1 cellular context compared by ENCODE assay signal in the genomic region with DNA sequence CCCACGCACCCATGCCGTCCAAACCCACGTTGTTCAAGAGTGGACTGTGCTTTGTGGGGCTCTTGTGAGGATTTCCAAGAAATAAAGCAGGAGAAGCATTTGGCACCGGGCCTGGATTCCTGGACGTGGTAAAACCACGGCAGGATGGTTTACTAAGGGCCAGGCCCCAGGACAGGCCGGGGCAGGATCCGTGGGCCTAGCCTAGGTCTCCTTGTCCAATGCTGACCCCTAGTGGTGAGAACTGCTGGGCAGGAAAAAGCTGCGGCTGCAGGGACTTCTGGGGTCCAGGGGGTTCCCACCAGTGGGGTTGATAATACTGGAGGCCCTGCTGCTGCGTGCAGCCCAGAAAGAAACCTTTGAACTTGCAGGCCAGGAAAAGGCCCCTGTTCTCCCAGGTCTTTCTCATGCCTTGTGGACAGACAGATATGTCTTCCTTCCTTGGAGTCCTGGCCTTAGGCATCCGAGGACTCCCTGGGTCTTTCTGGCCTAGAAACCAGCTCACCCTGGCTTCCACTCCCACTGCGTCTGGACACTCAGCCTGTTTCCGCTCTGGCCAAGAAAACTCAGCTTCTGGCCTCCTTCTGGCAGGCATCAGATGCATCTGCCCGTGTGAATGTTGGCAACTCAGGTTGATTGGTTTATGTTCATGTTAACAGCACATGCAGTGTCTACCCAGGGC.
TF ChIP-seq lines count a peak whose summit lies in the region.

No MANE protein-coding gene starts in this region.

TF ChIP-seq in K562, 482 proteins besides CTCF, POLR2A, EP300 and RAD21 (continued from another document):
- TF ChIP-seq CLOCK (CRISPR knock-in tag; IDR thresholded peaks at IDR 0.05; ENCODE audit: borderline replicate concordance) = no peak
- 0 out of 2 replicates have a peak, but pooled peaks have one; percentile 50 for TF ChIP-seq RB1 (IDR thresholded peaks at IDR 0.05; ENCODE audit: low read depth)
- TF ChIP-seq, protein P1, sequence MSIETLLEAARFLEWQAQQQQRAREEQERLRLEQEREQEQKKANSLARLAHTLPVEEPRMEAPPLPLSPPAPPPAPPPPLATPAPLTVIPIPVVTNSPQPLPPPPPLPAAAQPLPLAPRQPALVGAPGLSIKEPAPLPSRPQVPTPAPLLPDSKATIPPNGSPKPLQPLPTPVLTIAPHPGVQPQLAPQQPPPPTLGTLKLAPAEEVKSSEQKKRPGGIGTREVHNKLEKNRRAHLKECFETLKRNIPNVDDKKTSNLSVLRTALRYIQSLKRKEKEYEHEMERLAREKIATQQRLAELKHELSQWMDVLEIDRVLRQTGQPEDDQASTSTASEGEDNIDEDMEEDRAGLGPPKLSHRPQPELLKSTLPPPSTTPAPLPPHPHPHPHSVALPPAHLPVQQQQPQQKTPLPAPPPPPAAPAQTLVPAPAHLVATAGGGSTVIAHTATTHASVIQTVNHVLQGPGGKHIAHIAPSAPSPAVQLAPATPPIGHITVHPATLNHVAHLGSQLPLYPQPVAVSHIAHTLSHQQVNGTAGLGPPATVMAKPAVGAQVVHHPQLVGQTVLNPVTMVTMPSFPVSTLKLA (conservative IDR thresholded peaks at IDR 0.05) = no peak
- TF ChIP-seq SMC3 (conservative IDR thresholded peaks at IDR 0.05; ENCODE audit: insufficient read depth, low read depth, low read length) = peak; percentile 88
- no peak for TF ChIP-seq ATF3 (IDR thresholded peaks at IDR 0.05)
- TF ChIP-seq ATF3 (CRISPR knock-in tag; conservative IDR thresholded peaks at IDR 0.05) = no peak
- peak; percentile 24 for TF ChIP-seq NEUROD1 (IDR thresholded peaks at IDR 0.05; ENCODE audit: borderline replicate concordance, low read depth, low read length, partially characterized antibody)
- TF ChIP-seq KLF16 (IDR thresholded peaks at IDR 0.05) = peak; percentile 63
- TF ChIP-seq ESRRA (IDR thresholded peaks at IDR 0.05; ENCODE audit: borderline replicate concordance, low read depth) = 0 out of 2 replicates have a peak, but pooled peaks have one; percentile 19
- TF ChIP-seq, protein P2, sequence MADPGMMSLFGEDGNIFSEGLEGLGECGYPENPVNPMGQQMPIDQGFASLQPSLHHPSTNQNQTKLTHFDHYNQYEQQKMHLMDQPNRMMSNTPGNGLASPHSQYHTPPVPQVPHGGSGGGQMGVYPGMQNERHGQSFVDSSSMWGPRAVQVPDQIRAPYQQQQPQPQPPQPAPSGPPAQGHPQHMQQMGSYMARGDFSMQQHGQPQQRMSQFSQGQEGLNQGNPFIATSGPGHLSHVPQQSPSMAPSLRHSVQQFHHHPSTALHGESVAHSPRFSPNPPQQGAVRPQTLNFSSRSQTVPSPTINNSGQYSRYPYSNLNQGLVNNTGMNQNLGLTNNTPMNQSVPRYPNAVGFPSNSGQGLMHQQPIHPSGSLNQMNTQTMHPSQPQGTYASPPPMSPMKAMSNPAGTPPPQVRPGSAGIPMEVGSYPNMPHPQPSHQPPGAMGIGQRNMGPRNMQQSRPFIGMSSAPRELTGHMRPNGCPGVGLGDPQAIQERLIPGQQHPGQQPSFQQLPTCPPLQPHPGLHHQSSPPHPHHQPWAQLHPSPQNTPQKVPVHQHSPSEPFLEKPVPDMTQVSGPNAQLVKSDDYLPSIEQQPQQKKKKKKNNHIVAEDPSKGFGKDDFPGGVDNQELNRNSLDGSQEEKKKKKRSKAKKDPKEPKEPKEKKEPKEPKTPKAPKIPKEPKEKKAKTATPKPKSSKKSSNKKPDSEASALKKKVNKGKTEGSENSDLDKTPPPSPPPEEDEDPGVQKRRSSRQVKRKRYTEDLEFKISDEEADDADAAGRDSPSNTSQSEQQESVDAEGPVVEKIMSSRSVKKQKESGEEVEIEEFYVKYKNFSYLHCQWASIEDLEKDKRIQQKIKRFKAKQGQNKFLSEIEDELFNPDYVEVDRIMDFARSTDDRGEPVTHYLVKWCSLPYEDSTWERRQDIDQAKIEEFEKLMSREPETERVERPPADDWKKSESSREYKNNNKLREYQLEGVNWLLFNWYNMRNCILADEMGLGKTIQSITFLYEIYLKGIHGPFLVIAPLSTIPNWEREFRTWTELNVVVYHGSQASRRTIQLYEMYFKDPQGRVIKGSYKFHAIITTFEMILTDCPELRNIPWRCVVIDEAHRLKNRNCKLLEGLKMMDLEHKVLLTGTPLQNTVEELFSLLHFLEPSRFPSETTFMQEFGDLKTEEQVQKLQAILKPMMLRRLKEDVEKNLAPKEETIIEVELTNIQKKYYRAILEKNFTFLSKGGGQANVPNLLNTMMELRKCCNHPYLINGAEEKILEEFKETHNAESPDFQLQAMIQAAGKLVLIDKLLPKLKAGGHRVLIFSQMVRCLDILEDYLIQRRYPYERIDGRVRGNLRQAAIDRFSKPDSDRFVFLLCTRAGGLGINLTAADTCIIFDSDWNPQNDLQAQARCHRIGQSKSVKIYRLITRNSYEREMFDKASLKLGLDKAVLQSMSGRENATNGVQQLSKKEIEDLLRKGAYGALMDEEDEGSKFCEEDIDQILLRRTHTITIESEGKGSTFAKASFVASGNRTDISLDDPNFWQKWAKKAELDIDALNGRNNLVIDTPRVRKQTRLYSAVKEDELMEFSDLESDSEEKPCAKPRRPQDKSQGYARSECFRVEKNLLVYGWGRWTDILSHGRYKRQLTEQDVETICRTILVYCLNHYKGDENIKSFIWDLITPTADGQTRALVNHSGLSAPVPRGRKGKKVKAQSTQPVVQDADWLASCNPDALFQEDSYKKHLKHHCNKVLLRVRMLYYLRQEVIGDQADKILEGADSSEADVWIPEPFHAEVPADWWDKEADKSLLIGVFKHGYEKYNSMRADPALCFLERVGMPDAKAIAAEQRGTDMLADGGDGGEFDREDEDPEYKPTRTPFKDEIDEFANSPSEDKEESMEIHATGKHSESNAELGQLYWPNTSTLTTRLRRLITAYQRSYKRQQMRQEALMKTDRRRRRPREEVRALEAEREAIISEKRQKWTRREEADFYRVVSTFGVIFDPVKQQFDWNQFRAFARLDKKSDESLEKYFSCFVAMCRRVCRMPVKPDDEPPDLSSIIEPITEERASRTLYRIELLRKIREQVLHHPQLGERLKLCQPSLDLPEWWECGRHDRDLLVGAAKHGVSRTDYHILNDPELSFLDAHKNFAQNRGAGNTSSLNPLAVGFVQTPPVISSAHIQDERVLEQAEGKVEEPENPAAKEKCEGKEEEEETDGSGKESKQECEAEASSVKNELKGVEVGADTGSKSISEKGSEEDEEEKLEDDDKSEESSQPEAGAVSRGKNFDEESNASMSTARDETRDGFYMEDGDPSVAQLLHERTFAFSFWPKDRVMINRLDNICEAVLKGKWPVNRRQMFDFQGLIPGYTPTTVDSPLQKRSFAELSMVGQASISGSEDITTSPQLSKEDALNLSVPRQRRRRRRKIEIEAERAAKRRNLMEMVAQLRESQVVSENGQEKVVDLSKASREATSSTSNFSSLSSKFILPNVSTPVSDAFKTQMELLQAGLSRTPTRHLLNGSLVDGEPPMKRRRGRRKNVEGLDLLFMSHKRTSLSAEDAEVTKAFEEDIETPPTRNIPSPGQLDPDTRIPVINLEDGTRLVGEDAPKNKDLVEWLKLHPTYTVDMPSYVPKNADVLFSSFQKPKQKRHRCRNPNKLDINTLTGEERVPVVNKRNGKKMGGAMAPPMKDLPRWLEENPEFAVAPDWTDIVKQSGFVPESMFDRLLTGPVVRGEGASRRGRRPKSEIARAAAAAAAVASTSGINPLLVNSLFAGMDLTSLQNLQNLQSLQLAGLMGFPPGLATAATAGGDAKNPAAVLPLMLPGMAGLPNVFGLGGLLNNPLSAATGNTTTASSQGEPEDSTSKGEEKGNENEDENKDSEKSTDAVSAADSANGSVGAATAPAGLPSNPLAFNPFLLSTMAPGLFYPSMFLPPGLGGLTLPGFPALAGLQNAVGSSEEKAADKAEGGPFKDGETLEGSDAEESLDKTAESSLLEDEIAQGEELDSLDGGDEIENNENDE (IDR thresholded peaks at IDR 0.05; ENCODE audit: low read depth, low read length) = no peak
- TF ChIP-seq ATF2 (CRISPR knock-in tag; IDR thresholded peaks at IDR 0.05) = no peak
- TF ChIP-seq ZNF431 (CRISPR knock-in tag; IDR thresholded peaks at IDR 0.05) = 0 out of 2 replicates have a peak, but pooled peaks have one; percentile 16
- peak; percentile 58 for TF ChIP-seq CC2D1A (IDR thresholded peaks at IDR 0.05)
- no peak for TF ChIP-seq SIX5 (IDR thresholded peaks at IDR 0.05; ENCODE audit: borderline replicate concordance in 1 of 2, insufficient read depth in 1 of 2, low read depth in 1 of 2, low read length in 2 of 2)
- peak; percentile 48; the same call in 1 of the 2 replicates for TF ChIP-seq NFIC (IDR thresholded peaks at IDR 0.05)
- TF ChIP-seq, protein P3, sequence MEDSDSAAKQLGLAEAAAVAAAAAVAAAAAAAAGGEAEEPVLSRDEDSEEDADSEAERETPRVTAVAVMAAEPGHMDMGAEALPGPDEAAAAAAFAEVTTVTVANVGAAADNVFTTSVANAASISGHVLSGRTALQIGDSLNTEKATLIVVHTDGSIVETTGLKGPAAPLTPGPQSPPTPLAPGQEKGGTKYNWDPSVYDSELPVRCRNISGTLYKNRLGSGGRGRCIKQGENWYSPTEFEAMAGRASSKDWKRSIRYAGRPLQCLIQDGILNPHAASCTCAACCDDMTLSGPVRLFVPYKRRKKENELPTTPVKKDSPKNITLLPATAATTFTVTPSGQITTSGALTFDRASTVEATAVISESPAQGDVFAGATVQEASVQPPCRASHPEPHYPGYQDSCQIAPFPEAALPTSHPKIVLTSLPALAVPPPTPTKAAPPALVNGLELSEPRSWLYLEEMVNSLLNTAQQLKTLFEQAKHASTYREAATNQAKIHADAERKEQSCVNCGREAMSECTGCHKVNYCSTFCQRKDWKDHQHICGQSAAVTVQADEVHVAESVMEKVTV (CRISPR knock-in tag; IDR thresholded peaks at IDR 0.05) = peak; percentile 90
- TF ChIP-seq NFE2L1 (tag; IDR thresholded peaks at IDR 0.05; ENCODE audit: borderline replicate concordance, low read depth) = no peak
- TF ChIP-seq MXD1 (CRISPR knock-in tag; IDR thresholded peaks at IDR 0.05; ENCODE audit: borderline replicate concordance, poor library complexity, severe bottlenecking) = no peak
- TF ChIP-seq, protein P4, sequence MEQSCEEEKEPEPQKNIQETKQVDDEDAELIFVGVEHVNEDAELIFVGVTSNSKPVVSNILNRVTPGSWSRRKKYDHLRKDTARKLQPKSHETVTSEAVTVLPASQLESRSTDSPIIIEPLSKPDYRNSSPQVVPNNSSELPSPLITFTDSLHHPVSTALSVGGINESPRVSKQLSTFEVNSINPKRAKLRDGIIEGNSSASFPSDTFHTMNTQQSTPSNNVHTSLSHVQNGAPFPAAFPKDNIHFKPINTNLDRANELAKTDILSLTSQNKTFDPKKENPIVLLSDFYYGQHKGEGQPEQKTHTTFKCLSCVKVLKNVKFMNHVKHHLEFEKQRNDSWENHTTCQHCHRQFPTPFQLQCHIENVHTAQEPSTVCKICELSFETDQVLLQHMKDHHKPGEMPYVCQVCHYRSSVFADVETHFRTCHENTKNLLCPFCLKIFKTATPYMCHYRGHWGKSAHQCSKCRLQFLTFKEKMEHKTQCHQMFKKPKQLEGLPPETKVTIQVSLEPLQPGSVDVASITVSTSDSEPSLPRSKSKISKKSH (CRISPR knock-in tag; IDR thresholded peaks at IDR 0.05) = no peak
- TF ChIP-seq, protein P5, sequence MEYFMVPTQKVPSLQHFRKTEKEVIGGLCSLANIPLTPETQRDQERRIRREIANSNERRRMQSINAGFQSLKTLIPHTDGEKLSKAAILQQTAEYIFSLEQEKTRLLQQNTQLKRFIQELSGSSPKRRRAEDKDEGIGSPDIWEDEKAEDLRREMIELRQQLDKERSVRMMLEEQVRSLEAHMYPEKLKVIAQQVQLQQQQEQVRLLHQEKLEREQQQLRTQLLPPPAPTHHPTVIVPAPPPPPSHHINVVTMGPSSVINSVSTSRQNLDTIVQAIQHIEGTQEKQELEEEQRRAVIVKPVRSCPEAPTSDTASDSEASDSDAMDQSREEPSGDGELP (CRISPR knock-in tag; IDR thresholded peaks at IDR 0.05; ENCODE audit: borderline replicate concordance) = peak; percentile 37; the same call in 1 of the 2 replicates
- no peak for TF ChIP-seq KLF13 (tag; IDR thresholded peaks at IDR 0.05; ENCODE audit: borderline replicate concordance, low read depth)
- peak; percentile 58 for TF ChIP-seq ZFX (CRISPR knock-in tag; IDR thresholded peaks at IDR 0.05)
- TF ChIP-seq ZNF445 (CRISPR knock-in tag; IDR thresholded peaks at IDR 0.05; ENCODE audit: low read depth) = no peak
- TF ChIP-seq ZNF263 (CRISPR knock-in tag; IDR thresholded peaks at IDR 0.05; ENCODE audit: borderline replicate concordance) = no peak
- 0 out of 2 replicates have a peak, but pooled peaks have one; percentile 41 for TF ChIP-seq ZKSCAN1 (IDR thresholded peaks at IDR 0.05; ENCODE audit: low read depth, low read length)
- TF ChIP-seq NFYB (IDR thresholded peaks at IDR 0.05; ENCODE audit: extremely low read depth, insufficient read length) = no peak
- no peak for TF ChIP-seq ZSCAN29 (IDR thresholded peaks at IDR 0.05)
